ENCODE assay signal across 8 cellular contexts in genomic region chr2:239273280-239274234, GRCh38.
DNase-seq lines count a peak whose midpoint lies in the region; ATAC-seq and TF ChIP-seq lines count a peak whose summit lies in the region.
"Had no signal": no experiment of that assay in that cellular context is flagged by ENCODE, and none has a peak within 500 bp of the region (broad histone marks: within the 10 kb centered on the region; RNA-seq: fewer than 3 reads in every experiment).

No MANE protein-coding gene starts in this region.

- no peak for ATAC-seq in GM23338
- ATAC-seq in foreskin keratinocyte = no peak
- no peak for ATAC-seq in HG02885 (IDR thresholded peaks at IDR 0.05; ENCODE audit: poor library complexity, unreplicated experiment)
- no peak for ATAC-seq in GM21447 (IDR thresholded peaks at IDR 0.05; ENCODE audit: unreplicated experiment)

- H3K4me1 Mint-ChIP-seq in GM23338 = peaks cover 65% of the 10 kb centered on the region

- H4K20me1 ChIP-seq in GM23338 (replicated peaks; ENCODE audit: insufficient read depth) = peaks cover 10% of the 10 kb centered on the region

- no peaks in the 10 kb centered on the region for H3K27me3 ChIP-seq in GM23338 (ENCODE audit: insufficient read depth)
- no peaks in the 10 kb centered on the region for H3K27me3 ChIP-seq in foreskin keratinocyte
- H3K27me3 ChIP-seq in skeletal muscle tissue (ENCODE audit: control insufficient read depth in 3 of 3, insufficient read depth in 3 of 3, low read length in 3 of 3) = no peaks in the 10 kb centered on the region

- H2AFZ ChIP-seq in GM23338 = no peak overlapping the region

- H3K9ac ChIP-seq in skeletal muscle tissue (ENCODE audit: low read depth in 1 of 3, low read length in 3 of 3) = no peak overlapping the region

- no peak for DNase-seq in GM23338 (ENCODE audit: low spot score)
- DNase-seq in SHP77 (lab: John Stamatoyannopoulos, UW) = peak; percentile 67 to 70
- DNase-seq in foreskin keratinocyte = no peak
- no peak for DNase-seq in HUDEP-2 (lab: John Stamatoyannopoulos, UW; ENCODE audit: unreplicated experiment in 76 of 76)
- DNase-seq: MM.1S had no signal

- H3K27ac ChIP-seq in GM23338 (ENCODE audit: low read depth) (no peak overlapping the region), foreskin keratinocyte (peak overlapping the region; percentile 89), skeletal muscle tissue (ENCODE audit: low read depth, low read length) (peak overlapping the region; percentile 89)

- no peak overlapping the region; the same call in 2 of the 3 replicates for H3K4me3 Mint-ChIP-seq in GM23338

- H3K27ac Mint-ChIP-seq in GM23338 = peak overlapping the region; percentile 65; the same call in 1 of the 2 replicates

- H3K4me1 ChIP-seq in GM23338 (ENCODE audit: insufficient read depth) (peaks cover 17% of the 10 kb centered on the region), foreskin keratinocyte (peaks cover 8% of the 10 kb centered on the region), skeletal muscle tissue (ENCODE audit: control insufficient read depth in 3 of 3, insufficient read depth in 3 of 3, low read length in 3 of 3) (peaks cover 87 to 99% (median 96%) of the 10 kb centered on the region in 3 donors)

- no peak overlapping the region for H3K4me2 ChIP-seq in GM23338

- no peaks in the 10 kb centered on the region for H3K36me3 ChIP-seq in GM23338 (ENCODE audit: insufficient read depth)
- H3K36me3 ChIP-seq in skeletal muscle tissue (ENCODE audit: control insufficient read depth in 3 of 3, insufficient read depth in 3 of 3, low read length in 3 of 3) = peaks cover 0 to 7% (median 2%) of the 10 kb centered on the region in 3 donors

- peaks cover 12% of the 10 kb centered on the region for H3K27me3 Mint-ChIP-seq in GM23338 (ENCODE audit: insufficient read depth, low read depth, poor library complexity)

- no peaks in the 10 kb centered on the region for H3F3A ChIP-seq in GM23338 (replicated peaks; ENCODE audit: low read depth)

- H3K79me2 ChIP-seq in GM23338 (replicated peaks; ENCODE audit: insufficient read depth) = peaks cover 85% of the 10 kb centered on the region

- H3K9me3 ChIP-seq in skeletal muscle tissue (ENCODE audit: control insufficient read depth in 3 of 3, low read length in 3 of 3) = no peaks in the 10 kb centered on the region

- H3K36me3 Mint-ChIP-seq in GM23338 (ENCODE audit: low read depth) = no peaks in the 10 kb centered on the region

- H3K9me2 ChIP-seq in GM23338 (ENCODE audit: insufficient read depth) = no peaks in the 10 kb centered on the region

- no peak overlapping the region for H3K4me3 ChIP-seq in GM23338
- H3K4me3 ChIP-seq in skeletal muscle tissue (ENCODE audit: low read length in 3 of 3) = peak overlapping the region in 1 of 3 donors; percentile 17

- TF ChIP-seq CTCF in GM23338 (conservative IDR thresholded peaks at IDR 0.05; ENCODE audit: low read depth in 2 of 2) = no peak
- TF ChIP-seq CTCF in foreskin keratinocyte (conservative IDR thresholded peaks at IDR 0.05) = no peak

- peaks cover 2% of the 10 kb centered on the region; the same call in 1 of the 3 replicates for H3K9me3 Mint-ChIP-seq in GM23338

TF ChIP-seq in GM23338, 12 proteins besides CTCF, POLR2A, EP300 and RAD21:
- TF ChIP-seq POLR2AphosphoS5 (IDR thresholded peaks at IDR 0.05; ENCODE audit: low read depth) (no peak), ETS1 (IDR thresholded peaks at IDR 0.05) (no peak), STAT1 (IDR thresholded peaks at IDR 0.05; ENCODE audit: unreplicated experiment) (no peak), EZH2phosphoT487 (IDR thresholded peaks at IDR 0.05; ENCODE audit: unreplicated experiment) (no peak), ZNF114 (CRISPR knock-in tag; IDR thresholded peaks at IDR 0.05) (no peak), JUNB (IDR thresholded peaks at IDR 0.05; ENCODE audit: unreplicated experiment) (no peak), ZNF331 (CRISPR knock-in tag; IDR thresholded peaks at IDR 0.05; ENCODE audit: low read depth) (no peak), NANOG (IDR thresholded peaks at IDR 0.05; ENCODE audit: borderline replicate concordance) (no peak)

Comparison
In these comparisons a context has a peak if more than half of its experiments do, and no peak if none do; other contexts are left out.
1. DNase-seq: peak in SHP77 (2 of 2); none in GM23338 (single experiment), foreskin keratinocyte (0 of 2) and HUDEP-2 (0 of 76).